24 cellular contexts compared by ENCODE assay signal in genomic region chr4:3338976-3339531, GRCh38. TPM values are rescaled to one million over a fixed set of nuclear protein-coding genes. Genes with fewer than 3 reads are reported as not detected.
DNase-seq lines count a peak whose midpoint lies in the region; ATAC-seq and TF ChIP-seq lines count a peak whose summit lies in the region.
"Had no signal": no experiment of that assay in that cellular context is flagged by ENCODE, and none has a peak within 500 bp of the region (broad histone marks: within the 10 kb centered on the region; RNA-seq: fewer than 3 reads in every experiment).

No MANE protein-coding gene starts in this region.

- H3K4me3 Mint-ChIP-seq in WTC11 (no peak overlapping the region), mesothelial cell of epicardium (no peak overlapping the region)
- H3K4me3 Mint-ChIP-seq: B cell; CD4-positive, alpha-beta T cell had no signal

- H3K4me1 ChIP-seq in ascending aorta: no peaks in the 10 kb centered on the region
- H3K4me1 ChIP-seq: Caco-2, HAP-1 had no signal

- H3K36me3 Mint-ChIP-seq in WTC11: no peaks in the 10 kb centered on the region; the same call in 1 of the 2 replicates
- H3K36me3 Mint-ChIP-seq in mesothelial cell of epicardium: peaks cover 16% of the 10 kb centered on the region

- peaks cover 7% of the 10 kb centered on the region for H3K9me3 Mint-ChIP-seq in WTC11
- H3K9me3 Mint-ChIP-seq in mesothelial cell of epicardium: no peaks in the 10 kb centered on the region
- H3K9me3 Mint-ChIP-seq: CD4-positive, alpha-beta T cell had no signal

- ATAC-seq in WTC11 (no peak), GM19452 (IDR thresholded peaks at IDR 0.05; ENCODE audit: unreplicated experiment) (no peak)

- TF ChIP-seq CTCF in WTC11 (IDR thresholded peaks at IDR 0.05) (no peak), mesothelial cell of epicardium (IDR thresholded peaks at IDR 0.05; ENCODE audit: unreplicated experiment) (no peak), ascending aorta (IDR thresholded peaks at IDR 0.05) (no peak)

- DNase-seq in activated CD8-positive, alpha-beta memory T cell treated with anti-CD3 and anti-CD28 coated beads for 24 hours: peak; percentile 37
- no peak for DNase-seq in activated CD8-positive, alpha-beta memory T cell treated with anti-CD3 and anti-CD28 coated beads, Interleukin-2, amount 50 U/mL, for 4 hours
- DNase-seq in WTC11 (ENCODE audit: low spot score) (no peak), mesothelial cell of epicardium (ENCODE audit: low spot score in 2 of 2, unreplicated experiment in 2 of 2) (no peak), ureter (ENCODE audit: low spot score) (peak; percentile 12), DMS153 (lab: John Stamatoyannopoulos, UW) (no peak), ascending aorta (ENCODE audit: low spot score in 2 of 2) (no peak)
- DNase-seq: 8988T; Caco-2; CD4-positive, alpha-beta T cell; GF-D8; GM23248; Kasumi-1; MG63; NCI-H1048; NCI-H1436; NCI-H1930; NCI-H226; NCI-H524 treated with DMSO at 0.1 percent for 48 hours; PC-9 had no signal

- no peaks in the 10 kb centered on the region for H3K27me3 ChIP-seq in ascending aorta
- H3K27me3 ChIP-seq: MG63 had no signal

- no peak overlapping the region for H3K4me3 ChIP-seq in ascending aorta
- H3K4me3 ChIP-seq: GM23248, HAP-1, MG63, PC-9 had no signal

- H3K4me1 Mint-ChIP-seq in WTC11 (peaks cover 15% of the 10 kb centered on the region), mesothelial cell of epicardium (peaks cover 33% of the 10 kb centered on the region)

- peak overlapping the region; percentile 43; the same call in 1 of the 2 replicates for H3K27ac Mint-ChIP-seq in WTC11
- H3K27ac Mint-ChIP-seq in mesothelial cell of epicardium: peak overlapping the region; percentile 5
- H3K27ac Mint-ChIP-seq: B cell; CD4-positive, alpha-beta T cell had no signal

- no peak overlapping the region for H3K27ac ChIP-seq in ascending aorta
- H3K27ac ChIP-seq: GM23248, PC-9, RWPE1 had no signal

- intact Hi-C loops in ascending aorta (cut with DNase I): no loop called here

- no peaks in the 10 kb centered on the region for H3K27me3 Mint-ChIP-seq in WTC11 (ENCODE audit: low read depth)
- H3K27me3 Mint-ChIP-seq in mesothelial cell of epicardium (ENCODE audit: low read depth): no peaks in the 10 kb centered on the region
- H3K27me3 Mint-ChIP-seq: B cell; CD4-positive, alpha-beta T cell had no signal

- CTCF ChIA-PET in WTC11 (lab: Charles Lee): no interaction called here

- no peaks in the 10 kb centered on the region for H3K9me3 ChIP-seq in ascending aorta
- H3K9me3 ChIP-seq: Caco-2, HAP-1, MG63 had no signal

- POLR2A ChIA-PET in WTC11 (lab: Charles Lee): no interaction called here

- H3K36me3 ChIP-seq in ascending aorta: peaks cover 0 to 7% of the 10 kb centered on the region in 2 donors
- H3K36me3 ChIP-seq: HAP-1, MG63 had no signal

TF ChIP-seq in WTC11, 78 proteins besides CTCF, POLR2A, EP300 and RAD21:
- TF ChIP-seq TEAD1 (CRISPR knock-in tag; IDR thresholded peaks at IDR 0.05): no peak
- TF ChIP-seq ZNF121 (CRISPR knock-in tag; IDR thresholded peaks at IDR 0.05): peak; percentile 78; the same call in 1 of the 2 replicates

RNA-seq across cellular contexts. Expression of gene RGS12, which starts 46.2 kb away (rescaled TPM):
- total RNA-seq in WTC11 (2021): 21.0 to 24.7 TPM (median 24.2 TPM) in 3 replicates
- total RNA-seq in mesothelial cell of epicardium: 75.9 to 81.9 TPM (median 78.9 TPM) in 3 replicates
- 50.8 TPM for total RNA-seq in ureter
- 26.3 TPM for total RNA-seq in ascending aorta

Comparison
In these comparisons a context has a peak if more than half of its experiments do, and no peak if none do; other contexts are left out.
1. DNase-seq: peak in activated CD8-positive, alpha-beta memory T cell treated with anti-CD3 and anti-CD28 coated beads for 24 hours (single experiment) and ureter (single experiment); none in activated CD8-positive, alpha-beta memory T cell treated with anti-CD3 and anti-CD28 coated beads, Interleukin-2, amount 50 U/mL, for 4 hours (single experiment), WTC11 (single experiment), mesothelial cell of epicardium (0 of 2), DMS153 (single experiment) and ascending aorta (0 of 2).